Comparison of ENCODE assay signal across 38 cellular contexts in the genomic region with DNA sequence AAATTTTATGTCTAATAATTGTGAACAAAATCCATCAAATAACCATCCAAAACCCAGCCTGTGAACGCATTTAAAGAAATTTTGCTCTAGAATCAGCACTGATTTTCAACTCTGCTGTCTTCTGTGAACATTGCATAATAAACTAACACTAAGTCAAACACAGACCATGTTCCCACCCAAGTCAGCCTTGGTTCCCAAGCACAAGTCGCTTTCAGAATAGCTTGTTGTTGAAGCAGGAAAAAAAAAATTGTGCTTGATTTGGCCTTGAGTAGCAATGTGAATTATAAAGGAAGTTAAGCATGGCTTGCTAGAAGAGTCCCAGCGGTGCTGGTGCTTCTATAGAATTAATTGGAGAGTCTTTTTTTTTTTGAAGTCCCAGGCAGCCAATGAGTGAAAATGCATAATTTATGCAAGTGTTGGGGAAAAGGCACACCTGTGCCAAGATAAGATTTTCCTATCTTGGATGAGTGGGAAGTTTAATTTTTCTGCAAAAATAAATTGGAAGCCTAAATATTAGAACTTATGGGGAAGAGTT. TPM values are rescaled to one million over a fixed set of nuclear protein-coding genes. Genes with fewer than 3 reads are reported as not detected.
"Had no signal": no experiment of that assay in that cellular context is flagged by ENCODE, and none has a peak within 500 bp of the region (broad histone marks: within the 10 kb centered on the region; RNA-seq: fewer than 3 reads in every experiment).

No MANE protein-coding gene starts in this region.

- H3K27ac Mint-ChIP-seq: activated B cell treated with CpG ODN at 0.5 μM for 24 hours; activated CD4-positive, alpha-beta memory T cell treated with anti-CD3 and anti-CD28 coated beads for 36 hours; activated CD4-positive, alpha-beta T cell treated with anti-CD3 and anti-CD28 coated beads, Interleukin-2, amount 10 ng/mL, durations not matched to agents 24 days and 14 days; activated CD8-positive, alpha-beta T cell treated with anti-CD3 and anti-CD28 coated beads for 36 hours; activated naive CD4-positive, alpha-beta T cell treated with anti-CD3 and anti-CD28 coated beads for 36 hours; activated naive CD4-positive, alpha-beta T cell treated with anti-CD3 and anti-CD28 coated beads, Interleukin-2, amount 50 U/mL, for 72 hours; activated naive CD8-positive, alpha-beta T cell treated with anti-CD3 and anti-CD28 coated beads for 36 hours; activated T-cell treated with anti-CD3 and anti-CD28 coated beads, Interleukin-2, amount 50 U/mL, for 72 hours; activated T-helper 1 cell treated with anti-CD3 and anti-CD28 coated beads, Interleukin-12 subunit alpha, Interleukin-12 subunit beta, Interleukin-2, Interleukin-4 antibody, amounts not matched to agents 30 ng/mL and 10 ng/mL and 1 ng/mL, durations not matched to agents 14 hours and 24 hours and 36 hours; activated T-helper 17 cell treated with anti-CD3 and anti-CD28 coated beads, Interleukin-2, amount 50 U/mL, for 72 hours; T-helper 1 cell treated with Interleukin-12 subunit alpha and Interleukin-12 subunit beta and Interleukin-4 antibody, amounts not matched to agents 30 μg/mL and 1 μg/mL, for 36 hours; T-helper 2 cell treated with Interferon-gamma antibody and Interleukin-4, amounts not matched to agents 5 μg/mL and 100 μg/mL, for 36 hours had no signal

- H3K9me3 ChIP-seq: adrenal gland, body of pancreas, breast epithelium had no signal

- H3K27me3 Mint-ChIP-seq: activated B cell treated with CpG ODN at 0.5 μM for 24 hours; activated CD4-positive, alpha-beta memory T cell treated with anti-CD3 and anti-CD28 coated beads for 36 hours; activated CD4-positive, alpha-beta T cell treated with anti-CD3 and anti-CD28 coated beads, Interleukin-2, amount 10 ng/mL, durations not matched to agents 24 days and 14 days; activated naive CD8-positive, alpha-beta T cell treated with anti-CD3 and anti-CD28 coated beads for 36 hours; activated T-helper 17 cell treated with anti-CD3 and anti-CD28 coated beads, Interleukin-2, amount 50 U/mL, for 72 hours had no signal

- H3K4me1 ChIP-seq: adrenal gland, breast epithelium had no signal

- H3K4me1 Mint-ChIP-seq: activated B cell treated with CpG ODN at 0.5 μM for 24 hours; activated CD4-positive, alpha-beta T cell treated with anti-CD3 and anti-CD28 coated beads, Interleukin-2, amount 10 ng/mL, durations not matched to agents 24 days and 14 days; activated naive CD8-positive, alpha-beta T cell treated with anti-CD3 and anti-CD28 coated beads for 36 hours; activated T-helper 17 cell treated with anti-CD3 and anti-CD28 coated beads, Interleukin-2, amount 50 U/mL, for 72 hours had no signal

- H3K36me3 Mint-ChIP-seq: activated CD4-positive, alpha-beta memory T cell treated with anti-CD3 and anti-CD28 coated beads for 36 hours; activated naive CD4-positive, alpha-beta T cell treated with anti-CD3 and anti-CD28 coated beads, Interleukin-2, amount 50 U/mL, for 72 hours; activated naive CD8-positive, alpha-beta T cell treated with anti-CD3 and anti-CD28 coated beads for 36 hours had no signal

- H3K27me3 ChIP-seq: adrenal gland, body of pancreas, brain microvascular endothelial cell, breast epithelium had no signal

- H3K27ac ChIP-seq: adrenal gland, body of pancreas, brain microvascular endothelial cell, breast epithelium, WERI-Rb-1 had no signal

- FAIRE-seq: astrocyte, colon, TTC549 had no signal

- ATAC-seq: activated CD8-positive, alpha-beta T cell treated with anti-CD3 and anti-CD28 coated beads for 36 hours; activated naive CD4-positive, alpha-beta T cell treated with anti-CD3 and anti-CD28 coated beads, Interleukin-2, amount 50 U/mL, for 72 hours; activated T-cell treated with anti-CD3 and anti-CD28 coated beads, Interleukin-2, amount 50 U/mL, for 4 hours; activated T-cell treated with anti-CD3 and anti-CD28 coated beads, Interleukin-2, amount 50 U/mL, for 72 hours; activated T-helper 17 cell treated with anti-CD3 and anti-CD28 coated beads, Interleukin-2, amount 50 U/mL, for 72 hours; body of pancreas had no signal

- DNase-seq: activated B cell treated with CpG ODN at 0.5 μM for 24 hours; activated CD4-positive, alpha-beta memory T cell treated with anti-CD3 and anti-CD28 coated beads for 36 hours; activated CD4-positive, alpha-beta T cell treated with anti-CD3 and anti-CD28 coated beads for 4 hours; activated CD4-positive, alpha-beta T cell treated with anti-CD3 and anti-CD28 coated beads, Interleukin-2, amount 10 ng/mL, durations not matched to agents 24 days and 14 days; activated CD4-positive, alpha-beta T cell treated with anti-CD3 and anti-CD28 coated beads, Interleukin-2, amount 50 U/mL, for 1 hour; activated CD4-positive, alpha-beta T cell treated with anti-CD3 and anti-CD28 coated beads, Interleukin-2, amount 50 U/mL, for 4 hours; activated CD4-positive, CD25-positive, alpha-beta regulatory T cell treated with anti-CD3 and anti-CD28 coated beads, Interleukin-2, amount 50 U/mL, for 72 hours; activated CD8-positive, alpha-beta memory T cell treated with anti-CD3 and anti-CD28 coated beads, Interleukin-2, amount 50 U/mL, for 4 hours; activated CD8-positive, alpha-beta T cell treated with anti-CD3 and anti-CD28 coated beads for 36 hours; activated effector memory CD4-positive, alpha-beta T cell treated with anti-CD3 and anti-CD28 coated beads, Interleukin-2, amount 50 U/mL, for 16 hours; activated gamma-delta T cell treated with Interleukin-2 at 50 U/mL for 16 hours; activated naive CD4-positive, alpha-beta T cell; activated naive CD4-positive, alpha-beta T cell treated with anti-CD3 and anti-CD28 coated beads for 36 hours; activated naive CD4-positive, alpha-beta T cell treated with anti-CD3 and anti-CD28 coated beads, Interleukin-2, amount 50 U/mL, for 16 hours; activated naive CD8-positive, alpha-beta T cell treated with anti-CD3 and anti-CD28 coated beads for 36 hours; activated T-cell treated with anti-CD3 and anti-CD28 coated beads for 4 hours; activated T-cell treated with anti-CD3 and anti-CD28 coated beads, Interleukin-2, amount 50 U/mL, for 1 hour; activated T-cell treated with anti-CD3 and anti-CD28 coated beads, Interleukin-2, amount 50 U/mL, for 4 hours; activated T-cell treated with anti-CD3 and anti-CD28 coated beads, Interleukin-2, amount 50 U/mL, for 72 hours; adrenal gland; amniotic stem cell; aorta; brain microvascular endothelial cell; central memory CD4-positive, alpha-beta T cell; T-helper 2 cell; T-helper 9 cell; WERI-Rb-1 had no signal

- H3K4me3 Mint-ChIP-seq: activated B cell treated with CpG ODN at 0.5 μM for 24 hours; activated CD4-positive, alpha-beta memory T cell treated with anti-CD3 and anti-CD28 coated beads for 36 hours; activated CD4-positive, alpha-beta T cell treated with anti-CD3 and anti-CD28 coated beads, Interleukin-2, amount 10 ng/mL, durations not matched to agents 24 days and 14 days; activated CD8-positive, alpha-beta T cell treated with anti-CD3 and anti-CD28 coated beads for 36 hours; activated naive CD4-positive, alpha-beta T cell treated with anti-CD3 and anti-CD28 coated beads for 36 hours; activated naive CD8-positive, alpha-beta T cell treated with anti-CD3 and anti-CD28 coated beads for 36 hours; activated T-cell treated with anti-CD3 and anti-CD28 coated beads, Interleukin-2, amount 50 U/mL, for 4 hours; activated T-cell treated with anti-CD3 and anti-CD28 coated beads, Interleukin-2, amount 50 U/mL, for 72 hours; activated T-helper 1 cell treated with anti-CD3 and anti-CD28 coated beads, Interleukin-12 subunit alpha, Interleukin-12 subunit beta, Interleukin-2, Interleukin-4 antibody, amounts not matched to agents 30 ng/mL and 10 ng/mL and 1 ng/mL, durations not matched to agents 14 hours and 24 hours and 36 hours; activated T-helper 17 cell treated with anti-CD3 and anti-CD28 coated beads, Interleukin-2, amount 50 U/mL, for 72 hours; T-helper 1 cell treated with Interleukin-12 subunit alpha and Interleukin-12 subunit beta and Interleukin-4 antibody, amounts not matched to agents 30 μg/mL and 1 μg/mL, for 36 hours; T-helper 2 cell treated with Interferon-gamma antibody and Interleukin-4, amounts not matched to agents 5 μg/mL and 100 μg/mL, for 36 hours had no signal

- H3K36me3 ChIP-seq: adrenal gland, breast epithelium, WERI-Rb-1 had no signal

- H3K9me3 Mint-ChIP-seq: activated CD4-positive, alpha-beta T cell treated with anti-CD3 and anti-CD28 coated beads, Interleukin-2, amount 10 ng/mL, durations not matched to agents 24 days and 14 days; activated CD8-positive, alpha-beta T cell treated with anti-CD3 and anti-CD28 coated beads for 36 hours; activated naive CD4-positive, alpha-beta T cell treated with anti-CD3 and anti-CD28 coated beads for 36 hours; activated naive CD4-positive, alpha-beta T cell treated with anti-CD3 and anti-CD28 coated beads, Interleukin-2, amount 50 U/mL, for 72 hours; activated naive CD8-positive, alpha-beta T cell treated with anti-CD3 and anti-CD28 coated beads for 36 hours; activated T-cell treated with anti-CD3 and anti-CD28 coated beads, Interleukin-2, amount 50 U/mL, for 72 hours; activated T-helper 1 cell treated with anti-CD3 and anti-CD28 coated beads, Interleukin-12 subunit alpha, Interleukin-12 subunit beta, Interleukin-2, Interleukin-4 antibody, amounts not matched to agents 30 ng/mL and 10 ng/mL and 1 ng/mL, durations not matched to agents 14 hours and 24 hours and 36 hours; T-helper 1 cell treated with Interleukin-12 subunit alpha and Interleukin-12 subunit beta and Interleukin-4 antibody, amounts not matched to agents 30 μg/mL and 1 μg/mL, for 36 hours; T-helper 2 cell treated with Interferon-gamma antibody and Interleukin-4, amounts not matched to agents 5 μg/mL and 100 μg/mL, for 36 hours had no signal

- H3K4me3 ChIP-seq: adrenal gland, body of pancreas, breast epithelium had no signal

RNA-seq across cellular contexts. Expression of a gene that starts 42.1 kb away (rescaled TPM):
- total RNA-seq: activated B cell treated with CpG ODN at 0.5 μM for 24 hours; activated CD4-positive, alpha-beta memory T cell treated with anti-CD3 and anti-CD28 coated beads for 36 hours; activated CD4-positive, alpha-beta T cell treated with anti-CD3 and anti-CD28 coated beads, Interleukin-2, amount 10 ng/mL, durations not matched to agents 24 days and 14 days; activated CD8-positive, alpha-beta memory T cell treated with anti-CD3 and anti-CD28 coated beads for 36 hours; activated CD8-positive, alpha-beta T cell treated with anti-CD3 and anti-CD28 coated beads for 36 hours; activated naive CD4-positive, alpha-beta T cell treated with anti-CD3 and anti-CD28 coated beads for 36 hours; activated naive CD4-positive, alpha-beta T cell treated with anti-CD3 and anti-CD28 coated beads, Interleukin-2, amount 50 U/mL, for 72 hours; activated naive CD8-positive, alpha-beta T cell treated with anti-CD3 and anti-CD28 coated beads for 36 hours; activated T-helper 1 cell treated with anti-CD3 and anti-CD28 coated beads, Interleukin-12 subunit alpha, Interleukin-12 subunit beta, Interleukin-2, Interleukin-4 antibody, amounts not matched to agents 30 ng/mL and 10 ng/mL and 1 ng/mL, durations not matched to agents 14 hours and 24 hours and 36 hours; activated T-helper 17 cell treated with anti-CD3 and anti-CD28 coated beads, Interleukin-2, amount 50 U/mL, for 72 hours had no signal
